ENCODE assay signal across 14 cellular contexts in genomic region chr15:34055868-34056595, GRCh38. TPM values are rescaled to one million over a fixed set of nuclear protein-coding genes. Genes with fewer than 3 reads are reported as not detected.
DNase-seq lines count a peak whose midpoint lies in the region; ATAC-seq and TF ChIP-seq lines count a peak whose summit lies in the region.
"Had no signal": no experiment of that assay in that cellular context is flagged by ENCODE, and none has a peak within 500 bp of the region (broad histone marks: within the 10 kb centered on the region; RNA-seq: fewer than 3 reads in every experiment).

No MANE protein-coding gene starts in this region.

- no peaks in the 10 kb centered on the region for H4K20me1 ChIP-seq in hepatocyte (ENCODE audit: insufficient read depth, poor library complexity, severe bottlenecking)

- WGBS in hepatocyte (ENCODE audit: low lambda C conversion rate, missing lambda C conversion rate) = 73% methylated on average over 3 of the region's 3 CpGs
- WGBS in aorta, 2 donors = 1 to 5% methylated on average over 3 of the region's 3 CpGs

- H3K79me2 ChIP-seq in hepatocyte = no peaks in the 10 kb centered on the region

- H3K4me1 ChIP-seq in left ventricle myocardium inferior = no peaks in the 10 kb centered on the region
- H3K4me1 ChIP-seq in hepatocyte (ENCODE audit: insufficient read depth) = no peaks in the 10 kb centered on the region
- H3K4me1 ChIP-seq in aorta (ENCODE audit: control insufficient read depth in 1 of 2, insufficient read depth in 2 of 2, low read length in 2 of 2) = peaks cover 0 to 3% of the 10 kb centered on the region in 2 donors

- no peak overlapping the region for H3K4me2 ChIP-seq in hepatocyte

- peak; percentile 72 to 97 for ATAC-seq in left cardiac atrium
- ATAC-seq in aorta (ENCODE audit: low FRiP score) = peak; percentile 69
- ATAC-seq: activated T-cell treated with anti-CD3 and anti-CD28 coated beads, Interleukin-2, amount 50 U/mL, for 4 hours had no signal

- H3K9me2 ChIP-seq in hepatocyte (replicated peaks; ENCODE audit: insufficient read depth) = no peaks in the 10 kb centered on the region

- H3K9me3 ChIP-seq in left ventricle myocardium inferior (replicated peaks) (peaks cover 10% of the 10 kb centered on the region), hepatocyte (ENCODE audit: low read depth) (peaks cover 1% of the 10 kb centered on the region), aorta (ENCODE audit: control insufficient read depth, low read length) (no peaks in the 10 kb centered on the region)

- in situ Hi-C loops in astrocyte of the spinal cord (cut with HindIII; ENCODE audit: low sequenced_read_pairs) = no loop called here

- H3K36me3 ChIP-seq in left ventricle myocardium inferior = no peaks in the 10 kb centered on the region
- H3K36me3 ChIP-seq in hepatocyte (replicated peaks; ENCODE audit: insufficient read depth, low read depth) = no peaks in the 10 kb centered on the region
- no peaks in the 10 kb centered on the region for H3K36me3 ChIP-seq in aorta (ENCODE audit: control insufficient read depth in 1 of 2, insufficient read depth in 2 of 2, low read length in 1 of 2)

- no peaks in the 10 kb centered on the region for H3K27me3 ChIP-seq in left ventricle myocardium inferior (ENCODE audit: low read depth)
- no peaks in the 10 kb centered on the region for H3K27me3 ChIP-seq in hepatocyte
- H3K27me3 ChIP-seq in aorta (ENCODE audit: control insufficient read depth in 1 of 2, insufficient read depth in 2 of 2, low read length in 1 of 2) = no peaks in the 10 kb centered on the region

- H2AFZ ChIP-seq in hepatocyte = no peak overlapping the region

- DNase-seq in left cardiac atrium (no peak), left ventricle myocardium inferior (no peak), astrocyte of the spinal cord (ENCODE audit: low read depth, low spot score) (peak; percentile 75), hepatocyte (ENCODE audit: low spot score) (no peak), aorta (no peak), NCI-H1930 (lab: John Stamatoyannopoulos, UW) (no peak), HPDE6-E6E7 (ENCODE audit: extremely low spot score) (no peak)
- no peak for DNase-seq in activated naive CD4-positive, alpha-beta T cell (lab: John Stamatoyannopoulos, UW)
- DNase-seq: activated B cell treated with CpG ODN at 0.5 μM for 24 hours; activated T-cell treated with anti-CD3 and anti-CD28 coated beads, Interleukin-2, amount 50 U/mL, for 4 hours; head of caudate nucleus; NCI-H446; SHP77 had no signal

- H3K27ac ChIP-seq in left ventricle myocardium inferior (replicated peaks) (no peak overlapping the region), hepatocyte (peak overlapping the region; percentile 22), aorta (ENCODE audit: low read depth in 1 of 2, low read length in 2 of 2) (peak overlapping the region; percentile 93 to 96)

- TF ChIP-seq CTCF in left ventricle myocardium inferior (IDR thresholded peaks at IDR 0.05; ENCODE audit: borderline replicate concordance) (no peak), astrocyte of the spinal cord (IDR thresholded peaks at IDR 0.05; ENCODE audit: low read depth, low read length) (no peak), hepatocyte (IDR thresholded peaks at IDR 0.05; ENCODE audit: poor library complexity) (no peak)

- H3K4me3 ChIP-seq in left ventricle myocardium inferior (no peak overlapping the region), astrocyte of the spinal cord (ENCODE audit: low read depth, low read length) (no peak overlapping the region), hepatocyte (no peak overlapping the region), aorta (ENCODE audit: low read length in 2 of 2) (no peak overlapping the region)
- H3K4me3 ChIP-seq: skin epidermis had no signal

- intact Hi-C loops in left cardiac atrium (cut with DNase I) = no loop called here
- intact Hi-C loops in left ventricle myocardium inferior (cut with micrococcal nuclease) = no loop called here
- intact Hi-C loops in aorta (cut with DNase I) = loop anchor here in 1 of 2 donors (5.0 kb wide), 1 partner anchor 311 kb away; the partner anchor contains the start of gene LPCAT4

RNA-seq across cellular contexts. Expression of gene AVEN, which starts 17.0 kb away (rescaled TPM):
- total RNA-seq in left cardiac atrium = 10 to 100 TPM; 16.5 to 16.7 TPM
- total RNA-seq in left ventricle myocardium inferior = 25.3 TPM
- total RNA-seq in hepatocyte = 13.4 and 14.8 TPM in 2 replicates
- 15.7 and 16.4 TPM in 2 replicates for polyA plus RNA-seq in hepatocyte
- 10 to 100 TPM; 18.1 to 31.2 TPM for total RNA-seq in aorta
- 10 to 100 TPM; 22.8 to 58.7 TPM for polyA plus RNA-seq in aorta

RNA-seq across cellular contexts. Expression of gene EMC7, which starts 45.6 kb away (rescaled TPM):
- 10 to 100 TPM; 63.9 to 88.7 TPM for total RNA-seq in left cardiac atrium
- total RNA-seq in left ventricle myocardium inferior = 56.5 TPM
- 56.4 and 63.2 TPM in 2 replicates for total RNA-seq in hepatocyte
- polyA plus RNA-seq in hepatocyte = 191 and 207 TPM in 2 replicates
- total RNA-seq in aorta = 10 to 100 TPM; 53.5 to 60.1 TPM
- polyA plus RNA-seq in aorta = 10 to 100 TPM; 65.4 to 91.5 TPM

RNA-seq across cellular contexts. Expression of gene PGBD4, which starts 45.9 kb away (rescaled TPM):
- total RNA-seq in left cardiac atrium (1 to 10 TPM; 1.9 to 2.2 TPM), left ventricle myocardium inferior (2.0 TPM), hepatocyte (1.9 and 2.0 TPM in 2 replicates), aorta (1 to 10 TPM; 1.7 TPM)
- polyA plus RNA-seq in hepatocyte (0.54 and 0.56 TPM in 2 replicates), aorta (1 to 10 TPM in 1 of 2 donors, under 1 TPM in 1; 0.13 to 1.4 TPM)
